In genomic region chr19:55350620-55351315, GRCh38 we compare ENCODE assay signal across 1 cellular context.
TF ChIP-seq lines count a peak whose summit lies in the region.

No MANE protein-coding gene starts in this region.

TF ChIP-seq in K562, 482 proteins besides CTCF, POLR2A, EP300 and RAD21:
- no peak for TF ChIP-seq ZNF232 (CRISPR knock-in tag; IDR thresholded peaks at IDR 0.05)
- TF ChIP-seq TSC22D4 (tag; IDR thresholded peaks at IDR 0.05) = no peak
- TF ChIP-seq NONO (IDR thresholded peaks at IDR 0.05; ENCODE audit: low read depth in 2 of 2, low read length in 1 of 2) = no peak
- no peak for TF ChIP-seq ZNF696 (CRISPR knock-in tag; conservative IDR thresholded peaks at IDR 0.05)
- TF ChIP-seq POLR2AphosphoS2 (IDR thresholded peaks at IDR 0.05; ENCODE audit: low read length) = peak; percentile 53; the same call in 1 of the 2 replicates
- no peak for TF ChIP-seq CREB3L1 (IDR thresholded peaks at IDR 0.05; ENCODE audit: borderline replicate concordance, low read depth)
- no peak for TF ChIP-seq CREB3 (tag; conservative IDR thresholded peaks at IDR 0.05; ENCODE audit: low read depth)
